ENCODE assay signal across 1 cellular context in genomic region chr15:52569244-52569585, GRCh38.
TF ChIP-seq lines count a peak whose summit lies in the region.

No MANE protein-coding gene starts in this region.

TF ChIP-seq in HEK293, 187 proteins besides CTCF, POLR2A, EP300 and RAD21 (continued from another document):
- 0 out of 2 replicates have a peak, but pooled peaks have one; percentile 3 for TF ChIP-seq PRDM10 (tag by site-specific recombination; IDR thresholded peaks at IDR 0.05)
- peak; percentile 56 for TF ChIP-seq ZNF518A (tag by site-specific recombination; conservative IDR thresholded peaks at IDR 0.05; ENCODE audit: low read depth)
- no peak for TF ChIP-seq ZNF10 (tag by site-specific recombination; IDR thresholded peaks at IDR 0.05)
- TF ChIP-seq KLF16 (tag by site-specific recombination; IDR thresholded peaks at IDR 0.05): 0 out of 2 replicates have a peak, but pooled peaks have one; percentile 4
